Comparison of ENCODE assay signal across 19 cellular contexts in the genomic region with DNA sequence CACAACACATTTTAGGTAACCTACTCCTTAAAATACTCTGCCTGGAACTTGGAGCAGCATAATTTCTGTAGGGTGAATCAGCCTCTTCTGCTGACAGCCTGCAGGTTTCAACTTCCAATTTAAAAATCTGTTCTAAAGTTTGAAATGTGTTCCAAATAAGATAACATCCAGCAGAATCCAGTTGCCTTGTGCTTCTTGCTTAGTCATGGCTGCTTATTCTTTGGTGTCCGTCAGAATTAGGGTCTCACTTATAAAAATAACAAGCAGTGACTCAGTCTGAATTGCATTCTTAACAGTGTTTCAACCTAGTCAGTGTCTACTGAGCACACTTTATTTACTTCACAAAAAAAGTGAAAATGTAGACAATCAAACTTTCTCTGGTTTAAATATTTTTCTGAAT. TPM values are rescaled to one million over a fixed set of nuclear protein-coding genes. Genes with fewer than 3 reads are reported as not detected.
A peak's percentile ranks its signal among the peaks of the same experiment; 100 is the strongest.
DNase-seq lines count a peak whose midpoint lies in the region; ATAC-seq and TF ChIP-seq lines count a peak whose summit lies in the region.
"Had no signal": no experiment of that assay in that cellular context is flagged by ENCODE, and none has a peak within 500 bp of the region (broad histone marks: within the 10 kb centered on the region; RNA-seq: fewer than 3 reads in every experiment).

No MANE protein-coding gene starts in this region.

- no peaks in the 10 kb centered on the region for H3K36me3 ChIP-seq in PC-3 (ENCODE audit: low read depth, low read length)
- H3K36me3 ChIP-seq in vagina = no peaks in the 10 kb centered on the region
- H3K36me3 ChIP-seq: ovary, transverse colon had no signal

- no peaks in the 10 kb centered on the region for H3F3A ChIP-seq in PC-3 (ENCODE audit: low read length, unreplicated experiment)

- H3K9me3 ChIP-seq in PC-3 (ENCODE audit: low read length) (no peaks in the 10 kb centered on the region), vagina (no peaks in the 10 kb centered on the region)
- H3K9me3 ChIP-seq: ovary, transverse colon had no signal

- peak overlapping the region; percentile 7; the same call in 1 of the 2 replicates for H3K4me2 ChIP-seq in PC-3 (ENCODE audit: low read length)
- H3K4me2 ChIP-seq: KMS-11 had no signal

- H3K27me3 ChIP-seq in PC-3 (ENCODE audit: low read length) = peaks cover 40% of the 10 kb centered on the region
- H3K27me3 ChIP-seq in vagina = no peaks in the 10 kb centered on the region
- H3K27me3 ChIP-seq: ovary had no signal

- ATAC-seq in PC-3 = no peak
- ATAC-seq: Right ventricle myocardium inferior had no signal

- POLR2A ChIA-PET in PC-3 (lab: Charles Lee; ENCODE audit: unreplicated experiment) = no interaction called here

- H3K27ac ChIP-seq in PC-3 (ENCODE audit: low read length) = no peak overlapping the region
- no peak overlapping the region for H3K27ac ChIP-seq in vagina
- H3K27ac ChIP-seq: KMS-11, ovary, skin epidermis, transverse colon had no signal

- CTCF ChIA-PET in PC-3 (lab: Charles Lee) = no interaction called here

- H3K9ac ChIP-seq in PC-3 (ENCODE audit: low read length) = no peak overlapping the region
- H3K9ac ChIP-seq: KMS-11 had no signal

- H3K4me3 ChIP-seq in PC-3 (ENCODE audit: low read length) (no peak overlapping the region), epithelial cell of proximal tubule (ENCODE audit: low read depth, low read length) (peak overlapping the region; percentile 87), vagina (no peak overlapping the region)
- H3K4me3 ChIP-seq: ovary, skin epidermis, transverse colon had no signal

- intact Hi-C loops in PC-3 (cut with micrococcal nuclease) (loop anchor here (10.0 kb wide), 2 partner anchors 142 to 282 kb away; no protein-coding TSS in a partner anchor), vagina (cut with DNase I) (no loop called here)

- no peaks in the 10 kb centered on the region for H4K20me1 ChIP-seq in PC-3 (ENCODE audit: low read length)

- no peak overlapping the region for H2AFZ ChIP-seq in PC-3 (ENCODE audit: low read length)

- TF ChIP-seq POLR2A in vagina (IDR thresholded peaks at IDR 0.05) = no peak

- H3K79me2 ChIP-seq in PC-3 (ENCODE audit: low read length) = no peaks in the 10 kb centered on the region

- TF ChIP-seq CTCF in PC-3 (conservative IDR thresholded peaks at IDR 0.05; ENCODE audit: low read depth, low read length) = no peak
- TF ChIP-seq CTCF in epithelial cell of proximal tubule (conservative IDR thresholded peaks at IDR 0.05; ENCODE audit: low read depth, low read length) = no peak
- TF ChIP-seq CTCF in vagina (IDR thresholded peaks at IDR 0.05) = no peak

- BruUV-seq in PC-3 (replicated peaks; lab: Mats Ljungman, UMichigan) = no TSS peak

- DNase-seq in AG08396 (ENCODE audit: low spot score) = peak; percentile 66
- DNase-seq in PC-3 = peak; percentile 22
- no peak for DNase-seq in epithelial cell of proximal tubule (ENCODE audit: low read depth)
- DNase-seq in non-pigmented ciliary epithelial cell (ENCODE audit: low read depth) = peak; percentile 48
- no peak for DNase-seq in activated CD8-positive, alpha-beta memory T cell treated with anti-CD3 and anti-CD28 coated beads, Interleukin-2, amount 50 U/mL, for 48 hours
- no peak for DNase-seq in vagina (ENCODE audit: extremely low spot score in 2 of 2)
- DNase-seq in effector CD4-positive, alpha-beta T cell = no peak
- DNase-seq in stimulated activated CD8-positive, alpha-beta memory T cell treated with anti-CD3 and anti-CD28 coated beads, Interleukin-4, amount 100 ng/mL, for 48 hours = no peak
- DNase-seq: activated CD4-positive, CD25-positive, alpha-beta regulatory T cell treated with anti-CD3 and anti-CD28 coated beads, Interleukin-2, amount 50 U/mL, for 72 hours; activated naive CD4-positive, alpha-beta T cell treated with anti-CD3 and anti-CD28 coated beads, Interleukin-2, amount 50 U/mL, for 16 hours; activated T-cell treated with anti-CD3 and anti-CD28 coated beads for 4 hours; NCI-H1417; ovary; transverse colon had no signal

- H3K4me1 ChIP-seq in PC-3 (ENCODE audit: insufficient read depth, low read length) = peaks cover 15% of the 10 kb centered on the region
- H3K4me1 ChIP-seq in vagina = no peaks in the 10 kb centered on the region

- H3K9me2 ChIP-seq in PC-3 (replicated peaks; ENCODE audit: low read length) = no peaks in the 10 kb centered on the region

RNA-seq across cellular contexts. Expression of a gene that starts 3.7 kb away (rescaled TPM):
- total RNA-seq in PC-3 (2014; rRNA removed) (1.8 and 1.9 TPM in 2 replicates), epithelial cell of proximal tubule (12.5 and 34.9 TPM in 2 replicates), vagina (5.2 TPM)
- total RNA-seq: endothelial cell of umbilical vein; T-helper 2 cell treated with Interferon-gamma antibody and Interleukin-4, amounts not matched to agents 100 ng/mL and 5 ng/mL, for 36 hours had no signal

Comparison
In these comparisons a context has a peak if more than half of its experiments do, and no peak if none do; other contexts are left out.
1. DNase-seq: peak in AG08396 (single experiment), PC-3 (single experiment) and non-pigmented ciliary epithelial cell (single experiment); none in epithelial cell of proximal tubule (single experiment), activated CD8-positive, alpha-beta memory T cell treated with anti-CD3 and anti-CD28 coated beads, Interleukin-2, amount 50 U/mL, for 48 hours (single experiment), vagina (0 of 2), effector CD4-positive, alpha-beta T cell (single experiment) and stimulated activated CD8-positive, alpha-beta memory T cell treated with anti-CD3 and anti-CD28 coated beads, Interleukin-4, amount 100 ng/mL, for 48 hours (single experiment).